Comparison of ENCODE assay signal across 13 cellular contexts in the genomic region with DNA sequence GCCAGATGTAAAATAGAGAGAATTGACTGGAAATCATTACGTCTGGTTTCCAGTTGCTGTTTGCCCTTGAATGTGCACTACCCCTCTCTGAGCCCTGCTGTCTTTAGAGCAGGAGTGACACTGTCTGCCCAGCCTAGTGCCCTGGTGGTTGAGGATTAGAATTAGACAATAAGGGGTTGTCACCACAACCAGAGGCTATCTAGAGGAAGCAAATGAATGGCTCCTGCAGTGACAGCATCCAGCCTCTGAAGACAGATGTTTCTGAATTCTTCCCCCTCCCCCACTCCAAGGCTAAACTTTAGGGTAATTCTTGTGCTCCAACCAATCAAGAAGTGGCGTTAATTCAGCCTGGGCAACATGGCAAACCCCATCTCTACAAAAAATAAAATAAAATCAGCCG. TPM values are rescaled to one million over a fixed set of nuclear protein-coding genes. Genes with fewer than 3 reads are reported as not detected.
DNase-seq lines count a peak whose midpoint lies in the region; ATAC-seq and TF ChIP-seq lines count a peak whose summit lies in the region.
"Had no signal": no experiment of that assay in that cellular context is flagged by ENCODE, and none has a peak within 500 bp of the region (broad histone marks: within the 10 kb centered on the region; RNA-seq: fewer than 3 reads in every experiment).

No MANE protein-coding gene starts in this region.

- no peak for ATAC-seq in activated CD8-positive, alpha-beta memory T cell treated with anti-CD3 and anti-CD28 coated beads, Interleukin-2, amount 10 ng/mL, durations not matched to agents 7 days and 5 days
- ATAC-seq in GM19395 (IDR thresholded peaks at IDR 0.05; ENCODE audit: unreplicated experiment): no peak
- ATAC-seq: activated CD4-positive, CD25-positive, alpha-beta regulatory T cell treated with anti-CD3 and anti-CD28 coated beads, Interleukin-2, amount 50 U/mL, for 24 hours; body of pancreas had no signal

- H3K27ac Mint-ChIP-seq in activated CD8-positive, alpha-beta memory T cell treated with anti-CD3 and anti-CD28 coated beads, Interleukin-2, amount 10 ng/mL, durations not matched to agents 7 days and 5 days: peak overlapping the region; percentile 81
- H3K27ac Mint-ChIP-seq in activated naive CD8-positive, alpha-beta T cell treated with anti-CD3 and anti-CD28 coated beads for 36 hours: no peak overlapping the region
- H3K27ac Mint-ChIP-seq in osteocyte (ENCODE audit: unreplicated experiment): no peak overlapping the region

- H3K9me3 Mint-ChIP-seq in activated CD8-positive, alpha-beta memory T cell treated with anti-CD3 and anti-CD28 coated beads, Interleukin-2, amount 10 ng/mL, durations not matched to agents 7 days and 5 days (ENCODE audit: low read depth): no peaks in the 10 kb centered on the region
- H3K9me3 Mint-ChIP-seq in activated naive CD8-positive, alpha-beta T cell treated with anti-CD3 and anti-CD28 coated beads for 36 hours: no peaks in the 10 kb centered on the region
- no peaks in the 10 kb centered on the region for H3K9me3 Mint-ChIP-seq in osteocyte (ENCODE audit: unreplicated experiment)

- H3K4me3 Mint-ChIP-seq in activated CD8-positive, alpha-beta memory T cell treated with anti-CD3 and anti-CD28 coated beads, Interleukin-2, amount 10 ng/mL, durations not matched to agents 7 days and 5 days: peak overlapping the region; percentile 57
- H3K4me3 Mint-ChIP-seq in activated naive CD8-positive, alpha-beta T cell treated with anti-CD3 and anti-CD28 coated beads for 36 hours: peak overlapping the region; percentile 61
- H3K4me3 Mint-ChIP-seq in osteocyte (ENCODE audit: unreplicated experiment): no peak overlapping the region

- peaks cover 43% of the 10 kb centered on the region for H3K36me3 Mint-ChIP-seq in activated CD8-positive, alpha-beta memory T cell treated with anti-CD3 and anti-CD28 coated beads, Interleukin-2, amount 10 ng/mL, durations not matched to agents 7 days and 5 days
- H3K36me3 Mint-ChIP-seq in activated naive CD8-positive, alpha-beta T cell treated with anti-CD3 and anti-CD28 coated beads for 36 hours: peaks cover 24% of the 10 kb centered on the region
- H3K36me3 Mint-ChIP-seq in osteocyte (ENCODE audit: unreplicated experiment): peaks cover 10% of the 10 kb centered on the region

- H3K27me3 Mint-ChIP-seq in activated CD8-positive, alpha-beta memory T cell treated with anti-CD3 and anti-CD28 coated beads, Interleukin-2, amount 10 ng/mL, durations not matched to agents 7 days and 5 days: no peaks in the 10 kb centered on the region
- H3K27me3 Mint-ChIP-seq in activated naive CD8-positive, alpha-beta T cell treated with anti-CD3 and anti-CD28 coated beads for 36 hours: no peaks in the 10 kb centered on the region
- H3K27me3 Mint-ChIP-seq in osteocyte (ENCODE audit: unreplicated experiment): no peaks in the 10 kb centered on the region

- H3K4me3 ChIP-seq in NB4 (ENCODE audit: low read depth, low read length): peak overlapping the region; percentile 90
- H3K4me3 ChIP-seq: body of pancreas had no signal

- no peak for TF ChIP-seq POLR2A in NB4 (IDR thresholded peaks at IDR 0.05; ENCODE audit: extremely low read depth, insufficient read length)

- peaks cover 63% of the 10 kb centered on the region for H3K4me1 Mint-ChIP-seq in activated CD8-positive, alpha-beta memory T cell treated with anti-CD3 and anti-CD28 coated beads, Interleukin-2, amount 10 ng/mL, durations not matched to agents 7 days and 5 days
- peaks cover 50% of the 10 kb centered on the region for H3K4me1 Mint-ChIP-seq in activated naive CD8-positive, alpha-beta T cell treated with anti-CD3 and anti-CD28 coated beads for 36 hours
- H3K4me1 Mint-ChIP-seq in osteocyte (ENCODE audit: unreplicated experiment): peaks cover 20% of the 10 kb centered on the region

- CTCF ChIA-PET in activated CD8-positive, alpha-beta memory T cell treated with anti-CD3 and anti-CD28 coated beads, Interleukin-2, amount 10 ng/mL, durations not matched to agents 7 days and 5 days (lab: Charles Lee): interaction anchor here (1.5 to 3.4 kb wide), 4 partner anchors 27 to 71 kb away, joined by 4 to 34 read pairs (median 10); partner anchors contain the start of genes FAM32A and HSH2D

- DNase-seq in activated CD8-positive, alpha-beta memory T cell treated with anti-CD3 and anti-CD28 coated beads, Interleukin-2, amount 10 ng/mL, durations not matched to agents 7 days and 5 days: peak; percentile 57
- DNase-seq in activated CD8-positive, alpha-beta memory T cell treated with anti-CD3 and anti-CD28 coated beads for 24 hours: no peak
- DNase-seq in NB4 (ENCODE audit: low read depth) (peak; percentile 68), pons (ENCODE audit: low spot score) (peak; percentile 70), osteocyte (ENCODE audit: extremely low spot score, unreplicated experiment) (no peak), DMS79 (lab: John Stamatoyannopoulos, UW) (no peak)
- DNase-seq in activated naive CD8-positive, alpha-beta T cell treated with anti-CD3 and anti-CD28 coated beads for 36 hours: no peak
- DNase-seq: body of pancreas, NCI-H1694 had no signal

- no peak for TF ChIP-seq CTCF in NB4 (IDR thresholded peaks at IDR 0.05; ENCODE audit: low read depth, low read length)
- TF ChIP-seq CTCF in osteocyte (IDR thresholded peaks at IDR 0.05): no peak

RNA-seq across cellular contexts. Expression of gene RAB8A, which starts 2.0 kb away (rescaled TPM):
- total RNA-seq in activated CD8-positive, alpha-beta memory T cell treated with anti-CD3 and anti-CD28 coated beads, Interleukin-2, amount 10 ng/mL, durations not matched to agents 7 days and 5 days: 100 to 1,000 TPM; 204 to 271 TPM
- 100 to 1,000 TPM; 168 to 169 TPM for total RNA-seq in activated naive CD8-positive, alpha-beta T cell treated with anti-CD3 and anti-CD28 coated beads for 36 hours
- 55.9 and 61.1 TPM in 2 replicates for total RNA-seq in osteocyte

RNA-seq across cellular contexts. Expression of gene HSH2D, which starts 29.8 kb away (rescaled TPM):
- 100 to 1,000 TPM; 181 to 199 TPM for total RNA-seq in activated CD8-positive, alpha-beta memory T cell treated with anti-CD3 and anti-CD28 coated beads, Interleukin-2, amount 10 ng/mL, durations not matched to agents 7 days and 5 days
- total RNA-seq in activated naive CD8-positive, alpha-beta T cell treated with anti-CD3 and anti-CD28 coated beads for 36 hours: 10 to 100 TPM; 29.6 to 29.8 TPM
- not detected in 2 replicates for total RNA-seq in osteocyte

RNA-seq across cellular contexts. Expression of gene TPM4, which starts 37.4 kb away (rescaled TPM):
- 100 to 1,000 TPM; 491 to 493 TPM for total RNA-seq in activated CD8-positive, alpha-beta memory T cell treated with anti-CD3 and anti-CD28 coated beads, Interleukin-2, amount 10 ng/mL, durations not matched to agents 7 days and 5 days
- 100 to 1,000 TPM; 203 to 204 TPM for total RNA-seq in activated naive CD8-positive, alpha-beta T cell treated with anti-CD3 and anti-CD28 coated beads for 36 hours
- 663 and 687 TPM in 2 replicates for total RNA-seq in osteocyte

RNA-seq across cellular contexts. Expression of gene CIB3, which starts 59.6 kb away (rescaled TPM):
- not detected for total RNA-seq in activated CD8-positive, alpha-beta memory T cell treated with anti-CD3 and anti-CD28 coated beads, Interleukin-2, amount 10 ng/mL, durations not matched to agents 7 days and 5 days
- not detected for total RNA-seq in activated naive CD8-positive, alpha-beta T cell treated with anti-CD3 and anti-CD28 coated beads for 36 hours
- total RNA-seq in osteocyte: not detected in 2 replicates
- total RNA-seq: body of pancreas, omental fat pad, temporal lobe had no signal

Comparison
In these comparisons a context has a peak if more than half of its experiments do, and no peak if none do; other contexts are left out.
1. DNase-seq: peak in activated CD8-positive, alpha-beta memory T cell treated with anti-CD3 and anti-CD28 coated beads, Interleukin-2, amount 10 ng/mL, durations not matched to agents 7 days and 5 days (single experiment), NB4 (single experiment) and pons (single experiment); none in activated CD8-positive, alpha-beta memory T cell treated with anti-CD3 and anti-CD28 coated beads for 24 hours (single experiment), activated naive CD8-positive, alpha-beta T cell treated with anti-CD3 and anti-CD28 coated beads for 36 hours (single experiment), osteocyte (single experiment) and DMS79 (single experiment).
2. RNA of gene HSH2D, which starts 29.8 kb away (total RNA-seq): 181 to 199 TPM in activated CD8-positive, alpha-beta memory T cell treated with anti-CD3 and anti-CD28 coated beads, Interleukin-2, amount 10 ng/mL, durations not matched to agents 7 days and 5 days and 29.6 to 29.8 TPM in activated naive CD8-positive, alpha-beta T cell treated with anti-CD3 and anti-CD28 coated beads for 36 hours; not detected in osteocyte; every median in the first group is over 10 times any median in the second.